Comparison of ENCODE assay signal across 32 cellular contexts in the genomic region with DNA sequence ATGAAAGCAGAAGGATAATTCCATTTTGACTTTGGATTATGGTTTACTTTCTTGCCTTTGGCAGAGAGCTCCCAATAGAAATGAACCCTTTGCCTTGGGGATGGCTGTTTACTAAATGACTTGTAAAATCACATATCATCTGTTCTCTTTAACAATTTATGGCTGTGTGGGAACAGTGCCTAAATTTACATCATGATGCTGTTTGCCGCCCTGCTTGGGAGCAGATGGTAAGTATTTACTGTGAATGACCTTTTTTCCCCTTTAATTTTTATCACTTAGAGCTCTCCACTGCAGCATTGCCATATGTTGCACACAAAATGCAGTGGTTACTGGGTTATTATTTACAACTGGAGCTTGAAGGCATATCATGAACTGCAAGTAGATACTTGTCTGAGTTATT. TPM values are rescaled to one million over a fixed set of nuclear protein-coding genes. Genes with fewer than 3 reads are reported as not detected.
DNase-seq lines count a peak whose midpoint lies in the region; ATAC-seq, FAIRE-seq and TF ChIP-seq lines count a peak whose summit lies in the region.
"Had no signal": no experiment of that assay in that cellular context is flagged by ENCODE, and none has a peak within 500 bp of the region (broad histone marks: within the 10 kb centered on the region; RNA-seq: fewer than 3 reads in every experiment).

No MANE protein-coding gene starts in this region.

- no peak overlapping the region for H3K27ac ChIP-seq in testis
- H3K27ac ChIP-seq: HL-60, lower lobe of right lung, SJSA1, thoracic aorta, vagina had no signal

- H3K4me3 Mint-ChIP-seq in T-helper 17 cell, result no peak overlapping the region
- H3K4me3 Mint-ChIP-seq: activated CD4-positive, alpha-beta memory T cell treated with anti-CD3 and anti-CD28 coated beads for 36 hours; activated T-helper 17 cell treated with anti-CD3 and anti-CD28 coated beads, Interleukin-2, amount 50 U/mL, for 72 hours; natural killer cell; T-cell had no signal

- DNase-seq in NCI-H1092 (lab: John Stamatoyannopoulos, UW), result peak; percentile 81
- peak; percentile 88 for DNase-seq in NCI-H2081 treated with DMSO at 0.1 percent for 48 hours (lab: John Stamatoyannopoulos, UW)
- peak; percentile 75 for DNase-seq in NCI-H748 treated with DMSO at 0.1 percent for 48 hours (lab: John Stamatoyannopoulos, UW)
- DNase-seq in T-helper 17 cell, result no peak
- no peak for DNase-seq in testis
- DNase-seq: activated CD4-positive, alpha-beta memory T cell treated with anti-CD3 and anti-CD28 coated beads for 36 hours; activated CD8-positive, alpha-beta memory T cell treated with anti-CD3 and anti-CD28 coated beads, Interleukin-2, amount 50 U/mL, for 4 hours; anterior cingulate cortex; C1 segment of cervical spinal cord; effector CD8-positive, alpha-beta T cell; head of caudate nucleus; Kasumi-1; kidney glomerular epithelial cell; lower lobe of right lung; natural killer cell; NCI-H345; stimulated activated naive CD8-positive, alpha-beta T cell treated with anti-CD3 and anti-CD28 coated beads, Interleukin-15, Interleukin-2, amounts not matched to agents 100 U/mL and 50 U/mL, for 24 hours; T-cell had no signal

- no peaks in the 10 kb centered on the region for H3K4me1 ChIP-seq in testis
- H3K4me1 ChIP-seq: lower lobe of right lung, SJSA1, vagina had no signal

- intact Hi-C loops in testis (cut with DNase I; ENCODE audit: low total_unique reads), result no loop called here

- no peaks in the 10 kb centered on the region for H3K9me3 ChIP-seq in T-helper 17 cell (ENCODE audit: control insufficient read depth, low read length, poor library complexity, severe bottlenecking)
- no peaks in the 10 kb centered on the region for H3K9me3 ChIP-seq in testis
- H3K9me3 ChIP-seq: lower lobe of right lung, SJSA1, thoracic aorta, vagina had no signal

- no peak for TF ChIP-seq CTCF in testis (IDR thresholded peaks at IDR 0.05)

- no peak overlapping the region for H3K4me3 ChIP-seq in testis
- H3K4me3 ChIP-seq: lower lobe of right lung, SJSA1, thoracic aorta, vagina had no signal

- no peaks in the 10 kb centered on the region for H3K4me1 Mint-ChIP-seq in T-helper 17 cell
- H3K4me1 Mint-ChIP-seq: activated T-helper 17 cell treated with anti-CD3 and anti-CD28 coated beads, Interleukin-2, amount 50 U/mL, for 72 hours; natural killer cell; T-cell had no signal

- ATAC-seq in HG03175 (IDR thresholded peaks at IDR 0.05; ENCODE audit: unreplicated experiment), result no peak
- no peak for ATAC-seq in T-helper 17 cell
- no peak for ATAC-seq in GM19397 (IDR thresholded peaks at IDR 0.05; ENCODE audit: unreplicated experiment)
- ATAC-seq: activated CD4-positive, CD25-positive, alpha-beta regulatory T cell treated with anti-CD3 and anti-CD28 coated beads, Interleukin-2, amount 50 U/mL, for 24 hours; activated naive CD4-positive, alpha-beta T cell treated with anti-CD3 and anti-CD28 coated beads, Interleukin-2, amount 50 U/mL, for 72 hours; activated T-helper 17 cell treated with anti-CD3 and anti-CD28 coated beads, Interleukin-2, amount 50 U/mL, for 72 hours; lower lobe of right lung; natural killer cell; stimulated activated naive CD8-positive, alpha-beta T cell treated with anti-CD3 and anti-CD28 coated beads, Interleukin-15, Interleukin-2, amounts not matched to agents 100 U/mL and 50 U/mL, for 24 hours; T-cell had no signal

- H3K27ac Mint-ChIP-seq in T-helper 17 cell, result no peak overlapping the region
- H3K27ac Mint-ChIP-seq: activated CD4-positive, alpha-beta memory T cell treated with anti-CD3 and anti-CD28 coated beads for 36 hours; activated naive CD4-positive, alpha-beta T cell treated with anti-CD3 and anti-CD28 coated beads, Interleukin-2, amount 50 U/mL, for 72 hours; activated T-helper 17 cell treated with anti-CD3 and anti-CD28 coated beads, Interleukin-2, amount 50 U/mL, for 72 hours; natural killer cell; T-cell had no signal

- peak; percentile 99 for FAIRE-seq in islet of Langerhans (lab: Jason Lieb, UNC)
- FAIRE-seq: colon had no signal

- peaks cover 3% of the 10 kb centered on the region for H3K36me3 Mint-ChIP-seq in T-helper 17 cell (ENCODE audit: low read depth)
- H3K36me3 Mint-ChIP-seq: activated CD4-positive, alpha-beta memory T cell treated with anti-CD3 and anti-CD28 coated beads for 36 hours; activated naive CD4-positive, alpha-beta T cell treated with anti-CD3 and anti-CD28 coated beads, Interleukin-2, amount 50 U/mL, for 72 hours; natural killer cell; T-cell had no signal

- peaks cover 68% of the 10 kb centered on the region for H3K27me3 Mint-ChIP-seq in T-helper 17 cell

- TF ChIP-seq POLR2A in testis (IDR thresholded peaks at IDR 0.05), result no peak

- 43 to 48% methylated on average over 1 of the region's 1 CpG for WGBS in testis, 2 donors

- no peaks in the 10 kb centered on the region for H3K36me3 ChIP-seq in testis (ENCODE audit: low read depth, missing control alignments)
- H3K36me3 ChIP-seq: lower lobe of right lung, SJSA1, thoracic aorta, vagina had no signal

- no peaks in the 10 kb centered on the region for H3K27me3 ChIP-seq in testis
- H3K27me3 ChIP-seq: vagina had no signal

RNA-seq across cellular contexts. Expression of a gene that starts 13.4 kb away (rescaled TPM):
- total RNA-seq in T-helper 17 cell (not detected), testis (1 to 10 TPM; 2.4 to 2.7 TPM)
- 4.6 TPM for polyA plus RNA-seq in testis (ENCODE audit: insufficient read depth, low read depth, low replicate concordance)
- total RNA-seq: activated T-helper 17 cell treated with anti-CD3 and anti-CD28 coated beads, Interleukin-2, amount 50 U/mL, for 72 hours; epithelial cell of proximal tubule; natural killer cell; omental fat pad; SJSA1; skeletal muscle tissue; thoracic aorta; vagina had no signal

RNA-seq across cellular contexts. Expression of a gene that starts 19.3 kb away (rescaled TPM):
- 10 to 100 TPM; 23.8 to 27.5 TPM for total RNA-seq in T-helper 17 cell
- 10 to 100 TPM; 22.9 to 26.6 TPM for total RNA-seq in testis
- 17.5 TPM for polyA plus RNA-seq in testis (ENCODE audit: insufficient read depth, low read depth, low replicate concordance)

Comparison
In these comparisons a context has a peak if more than half of its experiments do, and no peak if none do; other contexts are left out.
1. DNase-seq: peak in NCI-H1092 (single experiment), NCI-H2081 treated with DMSO at 0.1 percent for 48 hours (single experiment) and NCI-H748 treated with DMSO at 0.1 percent for 48 hours (single experiment); none in T-helper 17 cell (0 of 3) and testis (single experiment).